In the genomic region with DNA sequence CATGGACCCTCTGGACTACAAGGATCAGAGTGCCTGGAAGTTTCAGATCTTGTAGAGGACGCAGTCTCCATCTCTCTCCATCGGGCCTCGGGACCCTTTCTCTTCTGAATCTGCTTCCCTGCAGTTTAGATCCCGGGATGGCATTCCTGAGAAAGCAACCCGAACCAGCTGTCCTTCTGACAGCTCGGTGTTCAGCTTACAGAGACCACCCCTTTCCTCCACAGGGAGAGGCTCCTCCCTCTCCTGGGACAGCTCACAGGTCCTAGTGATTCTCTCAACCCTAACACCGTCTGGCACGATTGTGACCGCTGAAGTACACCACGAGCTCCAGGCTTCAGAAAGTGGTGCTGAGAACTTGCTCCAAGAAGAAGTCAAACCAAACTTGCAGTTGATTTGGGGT, we compare ENCODE assay signal across 28 cellular contexts. TPM values are rescaled to one million over a fixed set of nuclear protein-coding genes. Genes with fewer than 3 reads are reported as not detected.
DNase-seq lines count a peak whose midpoint lies in the region; ATAC-seq and TF ChIP-seq lines count a peak whose summit lies in the region.
"Had no signal": no experiment of that assay in that cellular context is flagged by ENCODE, and none has a peak within 500 bp of the region (broad histone marks: within the 10 kb centered on the region; RNA-seq: fewer than 3 reads in every experiment).

No MANE protein-coding gene starts in this region.

- no peak for ATAC-seq in GM21737 (IDR thresholded peaks at IDR 0.05; ENCODE audit: unreplicated experiment)

- H4K20me1 ChIP-seq in osteoblast (ENCODE audit: insufficient read depth, low read length), result no peaks in the 10 kb centered on the region

- H3K36me3 ChIP-seq in HUES48 (ENCODE audit: control insufficient read depth, insufficient read depth, low read length) (no peaks in the 10 kb centered on the region), osteoblast (ENCODE audit: insufficient read depth, low read length) (no peaks in the 10 kb centered on the region), ascending aorta (no peaks in the 10 kb centered on the region)
- H3K36me3 ChIP-seq: brain microvascular endothelial cell, thoracic aorta had no signal

- H3K4me3 ChIP-seq in HUES48 (ENCODE audit: low read depth, low read length), result no peak overlapping the region
- no peak overlapping the region for H3K4me3 ChIP-seq in osteoblast (ENCODE audit: insufficient read depth, low read length)
- no peak overlapping the region for H3K4me3 ChIP-seq in ascending aorta
- H3K4me3 ChIP-seq: SK-N-MC, thoracic aorta had no signal

- TF ChIP-seq CTCF in osteoblast (IDR thresholded peaks at IDR 0.05; ENCODE audit: extremely low read depth, low read depth, low read length) (no peak), ascending aorta (IDR thresholded peaks at IDR 0.05) (no peak)

- intact Hi-C loops in ascending aorta (cut with DNase I), result no loop called here

- peak overlapping the region; percentile 47 for H2AFZ ChIP-seq in osteoblast (ENCODE audit: low read length)

- DNase-seq in amniotic epithelial cell (ENCODE audit: low read depth), result peak; percentile 24
- peak; percentile 79 for DNase-seq in islet precursor cell
- no peak for DNase-seq in osteoblast (ENCODE audit: insufficient read length, low spot score, missing footprints)
- no peak for DNase-seq in ascending aorta (ENCODE audit: low spot score in 2 of 2)
- no peak for DNase-seq in central memory CD4-positive, alpha-beta T cell
- DNase-seq in T-helper 9 cell, result no peak
- DNase-seq: activated B cell treated with CpG ODN at 0.5 μM for 24 hours; activated CD4-positive, alpha-beta memory T cell treated with anti-CD3 and anti-CD28 coated beads for 36 hours; activated effector memory CD4-positive, alpha-beta T cell treated with anti-CD3 and anti-CD28 coated beads, Interleukin-2, amount 50 U/mL, for 16 hours; brain microvascular endothelial cell; cortex of kidney; DMS153; GDM1; Kasumi-1; NCI-H1048; NCI-H1930; NCI-H446; nucleus accumbens; stimulated activated CD4-positive, alpha-beta T cell treated with anti-CD3 and anti-CD28 coated beads, Interleukin-4, amount 100 ng/mL, for 24 hours; stimulated activated naive CD4-positive, alpha-beta T cell treated with Interleukin-2 at 50 U/mL for 16 hours had no signal

- H3K27ac ChIP-seq in HUES48 (ENCODE audit: low read depth, low read length) (peak overlapping the region; percentile 14), osteoblast (ENCODE audit: low read depth, low read length) (no peak overlapping the region), ascending aorta (no peak overlapping the region)
- H3K27ac ChIP-seq: brain microvascular endothelial cell, SK-N-MC, thoracic aorta had no signal

- no peak overlapping the region for H3K4me2 ChIP-seq in osteoblast (ENCODE audit: insufficient read depth, low read length)

- no peaks in the 10 kb centered on the region for H3K27me3 ChIP-seq in HUES48 (ENCODE audit: control insufficient read depth, insufficient read depth, low read length)
- peaks cover 5% of the 10 kb centered on the region for H3K27me3 ChIP-seq in osteoblast (ENCODE audit: insufficient read depth, low read length)
- H3K27me3 ChIP-seq in ascending aorta, result no peaks in the 10 kb centered on the region
- H3K27me3 ChIP-seq: brain microvascular endothelial cell had no signal

- 0 out of 2 replicates have a peak, but pooled peaks cover 6% of the 10 kb centered on the region for H3K4me1 ChIP-seq in HUES48 (ENCODE audit: control insufficient read depth, insufficient read depth, low read length)
- H3K4me1 ChIP-seq in osteoblast (ENCODE audit: insufficient read depth, low read length), result no peaks in the 10 kb centered on the region
- H3K4me1 ChIP-seq in ascending aorta, result no peaks in the 10 kb centered on the region

- H3K9me3 ChIP-seq in HUES48 (ENCODE audit: control insufficient read depth, insufficient read depth, low read length), result no peaks in the 10 kb centered on the region
- H3K9me3 ChIP-seq in osteoblast (ENCODE audit: low read depth, low read length), result no peaks in the 10 kb centered on the region
- no peaks in the 10 kb centered on the region for H3K9me3 ChIP-seq in ascending aorta
- H3K9me3 ChIP-seq: thoracic aorta had no signal

- H3K79me2 ChIP-seq in osteoblast (ENCODE audit: insufficient read depth, low read length), result no peaks in the 10 kb centered on the region

- H3K9ac ChIP-seq in HUES48 (ENCODE audit: low read depth, low read length), result no peak overlapping the region

RNA-seq across cellular contexts. Expression of gene CRX, which starts 18.2 kb away (rescaled TPM):
- total RNA-seq in osteoblast, result not detected in 2 replicates
- total RNA-seq in ascending aorta, result not detected
- total RNA-seq: activated B cell treated with CpG ODN at 0.5 μM for 24 hours; activated CD4-positive, alpha-beta memory T cell treated with anti-CD3 and anti-CD28 coated beads for 36 hours; fibroblast of lung; glomerular endothelial cell; liver; renal cortical epithelial cell; thoracic aorta had no signal

RNA-seq across cellular contexts. Expression of gene TPRX2, which starts 19.1 kb away (rescaled TPM):
- total RNA-seq in osteoblast (not detected in 2 replicates), ascending aorta (not detected)
- total RNA-seq: activated B cell treated with CpG ODN at 0.5 μM for 24 hours; activated CD4-positive, alpha-beta memory T cell treated with anti-CD3 and anti-CD28 coated beads for 36 hours; fibroblast of lung; glomerular endothelial cell; liver; renal cortical epithelial cell; thoracic aorta had no signal

RNA-seq across cellular contexts. Expression of gene TPRX1, which starts 35.6 kb away (rescaled TPM):
- total RNA-seq in osteoblast, result not detected in 2 replicates
- not detected for total RNA-seq in ascending aorta
- total RNA-seq: activated B cell treated with CpG ODN at 0.5 μM for 24 hours; activated CD4-positive, alpha-beta memory T cell treated with anti-CD3 and anti-CD28 coated beads for 36 hours; fibroblast of lung; glomerular endothelial cell; liver; renal cortical epithelial cell; thoracic aorta had no signal

RNA-seq across cellular contexts. Expression of gene SULT2A1, which starts 46.2 kb away (rescaled TPM):
- total RNA-seq in osteoblast, result not detected in 2 replicates
- 2.1 TPM for total RNA-seq in ascending aorta
- total RNA-seq: activated B cell treated with CpG ODN at 0.5 μM for 24 hours; activated CD4-positive, alpha-beta memory T cell treated with anti-CD3 and anti-CD28 coated beads for 36 hours; fibroblast of lung; glomerular endothelial cell; renal cortical epithelial cell; thoracic aorta had no signal

Comparison
In these comparisons a context has a peak if more than half of its experiments do, and no peak if none do; other contexts are left out.
1. DNase-seq: peak in amniotic epithelial cell (single experiment) and islet precursor cell (single experiment); none in osteoblast (single experiment), ascending aorta (0 of 2), central memory CD4-positive, alpha-beta T cell (single experiment) and T-helper 9 cell (single experiment).